1 cellular context compared by ENCODE assay signal in genomic region chr5:113548396-113548795, GRCh38.
TF ChIP-seq lines count a peak whose summit lies in the region.

No MANE protein-coding gene starts in this region.

TF ChIP-seq in GM12878, 131 proteins besides CTCF, POLR2A, EP300 and RAD21 (continued from another document):
- TF ChIP-seq ATF3 (IDR thresholded peaks at IDR 0.05; ENCODE audit: borderline replicate concordance, extremely low read depth, low read depth, low read length) (no peak), IRF5 (IDR thresholded peaks at IDR 0.05; ENCODE audit: borderline replicate concordance) (no peak), EZH2 (IDR thresholded peaks at IDR 0.05; ENCODE audit: borderline replicate concordance, control insufficient read depth, low read depth, low read length) (no peak), SPI1 (IDR thresholded peaks at IDR 0.05; ENCODE audit: borderline replicate concordance, insufficient read depth, low read depth, low read length) (no peak)
TF ChIP-seq in GM12878: peak in this region for 0.
